1 cellular context compared by ENCODE assay signal in the genomic region with DNA sequence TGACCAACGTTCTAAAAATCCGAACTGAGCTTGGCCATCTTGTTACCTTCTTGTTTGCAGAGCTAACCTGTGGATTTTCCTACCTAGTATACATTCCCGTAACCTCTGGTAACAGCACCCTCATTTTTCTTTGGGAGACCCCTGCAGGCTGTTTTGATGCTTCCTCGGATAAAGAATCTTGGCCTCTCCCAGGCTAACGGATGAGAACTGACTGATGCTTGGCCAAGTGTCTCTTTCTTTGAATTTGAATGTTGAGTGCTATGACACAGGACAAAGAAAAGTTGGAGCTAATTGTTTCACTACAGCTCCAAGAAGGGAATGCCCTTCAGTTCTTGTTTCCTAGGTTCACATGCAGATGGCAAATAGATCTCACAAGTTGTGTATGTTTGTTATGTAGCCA.
TF ChIP-seq lines count a peak whose summit lies in the region.

No MANE protein-coding gene starts in this region.

TF ChIP-seq in IMR-90, 13 proteins besides CTCF, POLR2A, EP300 and RAD21:
- TF ChIP-seq CHD1 (IDR thresholded peaks at IDR 0.05; ENCODE audit: low read depth, low read length): no peak
- TF ChIP-seq SMC3 (IDR thresholded peaks at IDR 0.05; ENCODE audit: low read depth, low read length): no peak
- no peak for TF ChIP-seq RFX5 (IDR thresholded peaks at IDR 0.05; ENCODE audit: low read depth, low read length)
- TF ChIP-seq, protein P1, sequence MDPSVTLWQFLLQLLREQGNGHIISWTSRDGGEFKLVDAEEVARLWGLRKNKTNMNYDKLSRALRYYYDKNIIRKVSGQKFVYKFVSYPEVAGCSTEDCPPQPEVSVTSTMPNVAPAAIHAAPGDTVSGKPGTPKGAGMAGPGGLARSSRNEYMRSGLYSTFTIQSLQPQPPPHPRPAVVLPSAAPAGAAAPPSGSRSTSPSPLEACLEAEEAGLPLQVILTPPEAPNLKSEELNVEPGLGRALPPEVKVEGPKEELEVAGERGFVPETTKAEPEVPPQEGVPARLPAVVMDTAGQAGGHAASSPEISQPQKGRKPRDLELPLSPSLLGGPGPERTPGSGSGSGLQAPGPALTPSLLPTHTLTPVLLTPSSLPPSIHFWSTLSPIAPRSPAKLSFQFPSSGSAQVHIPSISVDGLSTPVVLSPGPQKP (IDR thresholded peaks at IDR 0.05; ENCODE audit: borderline replicate concordance, low read depth, low read length): no peak
- no peak for TF ChIP-seq CEBPB (IDR thresholded peaks at IDR 0.05; ENCODE audit: low read depth, low read length)
- TF ChIP-seq MXI1 (IDR thresholded peaks at IDR 0.05; ENCODE audit: borderline replicate concordance, low read depth, low read length): no peak
- TF ChIP-seq, protein P2, sequence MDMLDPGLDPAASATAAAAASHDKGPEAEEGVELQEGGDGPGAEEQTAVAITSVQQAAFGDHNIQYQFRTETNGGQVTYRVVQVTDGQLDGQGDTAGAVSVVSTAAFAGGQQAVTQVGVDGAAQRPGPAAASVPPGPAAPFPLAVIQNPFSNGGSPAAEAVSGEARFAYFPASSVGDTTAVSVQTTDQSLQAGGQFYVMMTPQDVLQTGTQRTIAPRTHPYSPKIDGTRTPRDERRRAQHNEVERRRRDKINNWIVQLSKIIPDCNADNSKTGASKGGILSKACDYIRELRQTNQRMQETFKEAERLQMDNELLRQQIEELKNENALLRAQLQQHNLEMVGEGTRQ (IDR thresholded peaks at IDR 0.05; ENCODE audit: low read depth, low read length): no peak
- TF ChIP-seq FOS (IDR thresholded peaks at IDR 0.05; ENCODE audit: low read depth, low read length): no peak
- no peak for TF ChIP-seq NFE2L2 (IDR thresholded peaks at IDR 0.05; ENCODE audit: low read depth, low read length)
- no peak for TF ChIP-seq MAZ (IDR thresholded peaks at IDR 0.05; ENCODE audit: borderline replicate concordance, low read depth, low read length)
- no peak for TF ChIP-seq MAFK (IDR thresholded peaks at IDR 0.05; ENCODE audit: low read depth, low read length)
- TF ChIP-seq BHLHE40 (IDR thresholded peaks at IDR 0.05; ENCODE audit: low read depth, low read length): no peak
- TF ChIP-seq RCOR1 (IDR thresholded peaks at IDR 0.05; ENCODE audit: insufficient replicate concordance, low read length): no peak
